ENCODE assay signal across 20 cellular contexts in genomic region chr6:81401970-81402690, GRCh38.
DNase-seq lines count a peak whose midpoint lies in the region; ATAC-seq and TF ChIP-seq lines count a peak whose summit lies in the region.
"Had no signal": no experiment of that assay in that cellular context is flagged by ENCODE, and none has a peak within 500 bp of the region (broad histone marks: within the 10 kb centered on the region; RNA-seq: fewer than 3 reads in every experiment).

No MANE protein-coding gene starts in this region.

- H3K27me3 Mint-ChIP-seq in CD8-positive, alpha-beta memory T cell: no peaks in the 10 kb centered on the region
- H3K27me3 Mint-ChIP-seq in activated naive CD8-positive, alpha-beta T cell treated with anti-CD3 and anti-CD28 coated beads for 36 hours: no peaks in the 10 kb centered on the region
- H3K27me3 Mint-ChIP-seq: T-helper 17 cell had no signal

- no peaks in the 10 kb centered on the region for H3K4me1 Mint-ChIP-seq in CD8-positive, alpha-beta memory T cell
- H3K4me1 Mint-ChIP-seq in activated naive CD8-positive, alpha-beta T cell treated with anti-CD3 and anti-CD28 coated beads for 36 hours: no peaks in the 10 kb centered on the region
- H3K4me1 Mint-ChIP-seq: T-helper 17 cell had no signal

- H3K4me2 ChIP-seq in IMR-90 (ENCODE audit: low read depth, low read length): no peak overlapping the region; the same call in 1 of the 2 replicates

- in situ Hi-C loops in IMR-90 (cut with MboI; ENCODE audit: low sequenced_read_pairs): no loop called here

- POLR2A ChIA-PET in IMR-90 (lab: Charles Lee; ENCODE audit: unreplicated experiment): no interaction called here
- POLR2A ChIA-PET in CD8-positive, alpha-beta memory T cell (lab: Charles Lee): no interaction called here

- H3K36me3 Mint-ChIP-seq in CD8-positive, alpha-beta memory T cell: no peaks in the 10 kb centered on the region
- no peaks in the 10 kb centered on the region for H3K36me3 Mint-ChIP-seq in activated naive CD8-positive, alpha-beta T cell treated with anti-CD3 and anti-CD28 coated beads for 36 hours

- no peaks in the 10 kb centered on the region; the same call in 1 of the 2 replicates for H3K4me1 ChIP-seq in IMR-90 (ENCODE audit: control insufficient read depth, insufficient read depth, low read length)
- no peaks in the 10 kb centered on the region for H3K4me1 ChIP-seq in CD8-positive, alpha-beta memory T cell (ENCODE audit: insufficient read depth, low read length)

- H3K9me3 ChIP-seq in IMR-90 (ENCODE audit: control insufficient read depth, insufficient read depth, low read length): no peaks in the 10 kb centered on the region
- H3K9me3 ChIP-seq in CD8-positive, alpha-beta memory T cell (ENCODE audit: low read length): no peaks in the 10 kb centered on the region

- H3K79me1 ChIP-seq in IMR-90 (ENCODE audit: low read depth in 1 of 2, low read length in 2 of 2): no peaks in the 10 kb centered on the region

- H3K4ac ChIP-seq in IMR-90 (ENCODE audit: low read depth, low read length): no peak overlapping the region

- H3K36me3 ChIP-seq in IMR-90 (ENCODE audit: control insufficient read depth, insufficient read depth, low read length): no peaks in the 10 kb centered on the region
- no peaks in the 10 kb centered on the region for H3K36me3 ChIP-seq in CD8-positive, alpha-beta memory T cell (ENCODE audit: insufficient read depth, low read length)
- H3K36me3 ChIP-seq: tibial nerve had no signal

- no peak overlapping the region for H3K23ac ChIP-seq in IMR-90 (ENCODE audit: low read depth, low read length)

- TF ChIP-seq POLR2A in IMR-90 (IDR thresholded peaks at IDR 0.05; ENCODE audit: low read depth, low read length): no peak

- H2AK5ac ChIP-seq in IMR-90 (ENCODE audit: low read depth, low read length): no peak overlapping the region; the same call in 1 of the 2 replicates

- peak overlapping the region; percentile 25; the same call in 1 of the 2 replicates for H3K18ac ChIP-seq in IMR-90 (ENCODE audit: low read depth, low read length)

- H2BK5ac ChIP-seq in IMR-90 (ENCODE audit: low read depth, low read length, poor library complexity, severe bottlenecking): no peak overlapping the region

- H3K27ac Mint-ChIP-seq in CD8-positive, alpha-beta memory T cell: no peak overlapping the region
- no peak overlapping the region for H3K27ac Mint-ChIP-seq in activated naive CD8-positive, alpha-beta T cell treated with anti-CD3 and anti-CD28 coated beads for 36 hours
- H3K27ac Mint-ChIP-seq: T-helper 17 cell had no signal

- H4K20me1 ChIP-seq in IMR-90 (ENCODE audit: insufficient read depth, low read length): no peaks in the 10 kb centered on the region

- H4K91ac ChIP-seq in IMR-90 (ENCODE audit: insufficient read depth, low read depth, low read length): no peak overlapping the region

- TF ChIP-seq CTCF in IMR-90 (conservative IDR thresholded peaks at IDR 0.05; ENCODE audit: low read depth, low read length): no peak
- TF ChIP-seq CTCF in coronary artery (IDR thresholded peaks at IDR 0.05): no peak
- TF ChIP-seq CTCF in retinal pigment epithelial cell (conservative IDR thresholded peaks at IDR 0.05; ENCODE audit: low read depth, low read length): no peak

- H3K9me1 ChIP-seq in IMR-90 (ENCODE audit: insufficient read depth, low read length): no peaks in the 10 kb centered on the region

- intact Hi-C loops in IMR-90 (cut with micrococcal nuclease): no loop called here

- WGBS in IMR-90 (ENCODE audit: extremely low coverage in 2 of 2, insufficient read length in 1 of 2), 2 experiments: no CpG with 5 or more reads among the region's 3 CpGs

- no peak for TF ChIP-seq RAD21 in IMR-90 (IDR thresholded peaks at IDR 0.05; ENCODE audit: low read length)

- H3K27ac ChIP-seq in IMR-90 (ENCODE audit: insufficient read depth, low read length): no peak overlapping the region
- H3K27ac ChIP-seq in coronary artery: peak overlapping the region; percentile 25 to 80
- no peak overlapping the region for H3K27ac ChIP-seq in caudate nucleus (ENCODE audit: low read depth, low read length)
- H3K27ac ChIP-seq in CD8-positive, alpha-beta memory T cell (ENCODE audit: low read depth, low read length): no peak overlapping the region
- H3K27ac ChIP-seq: C4-2B, dorsolateral prefrontal cortex had no signal

- H3K9me3 Mint-ChIP-seq in CD8-positive, alpha-beta memory T cell: peaks cover 2 to 10% (median 5%) of the 10 kb centered on the region in 5 donors
- H3K9me3 Mint-ChIP-seq in activated naive CD8-positive, alpha-beta T cell treated with anti-CD3 and anti-CD28 coated beads for 36 hours: peaks cover 4% of the 10 kb centered on the region

- dilution Hi-C loops in IMR-90 (cut with HindIII; ENCODE audit: low sequenced_read_pairs, unreplicated experiment): no loop called here

- H2BK120ac ChIP-seq in IMR-90 (ENCODE audit: low read depth, low read length): 0 out of 2 replicates have a peak overlapping the region, but pooled peaks have one; percentile 35

- BruUV-seq in IMR-90 (replicated peaks; lab: Mats Ljungman, UMichigan): no TSS peak

- no peak overlapping the region for H2BK15ac ChIP-seq in IMR-90 (ENCODE audit: low read depth, low read length)

- no peak overlapping the region for H3K56ac ChIP-seq in IMR-90 (ENCODE audit: extremely low read depth, insufficient read depth, low read length)

- DNase-seq in COLO829 (ENCODE audit: low spot score): peak; percentile 42
- DNase-seq in IMR-90: peak; percentile 52
- no peak for DNase-seq in coronary artery (ENCODE audit: low spot score)
- DNase-seq in retinal pigment epithelial cell (ENCODE audit: low read depth): peak; percentile 66
- DNase-seq in caudate nucleus (lab: John Stamatoyannopoulos, UW): no peak
- no peak for DNase-seq in CD8-positive, alpha-beta memory T cell
- no peak for DNase-seq in nucleus accumbens (lab: John Stamatoyannopoulos, UW)
- DNase-seq in activated naive CD8-positive, alpha-beta T cell treated with anti-CD3 and anti-CD28 coated beads for 36 hours: no peak
- DNase-seq: activated CD4-positive, CD25-positive, alpha-beta regulatory T cell; amygdala; DND-41; dorsolateral prefrontal cortex; mucosa of descending colon; NCI-H1417; NCI-H2227 treated with DMSO at 0.1 percent for 48 hours; occipital lobe; stimulated activated CD4-positive, alpha-beta T cell treated with anti-CD3 and anti-CD28 coated beads, Interleukin-4, amount 100 ng/mL, for 4 hours; T-helper 17 cell had no signal

- H4K5ac ChIP-seq in IMR-90 (ENCODE audit: low read depth, low read length): no peak overlapping the region

- CTCF ChIA-PET in IMR-90 (lab: Yijun Ruan, JAX): interaction anchor here (0.5 kb wide), 1 partner anchor 19 kb away, joined by 3 read pairs; no protein-coding TSS in a partner anchor
- CTCF ChIA-PET in CD8-positive, alpha-beta memory T cell (lab: Charles Lee): no interaction called here

- H3K9ac ChIP-seq in IMR-90 (ENCODE audit: low read depth, low read length): no peak overlapping the region

- H4K8ac ChIP-seq in IMR-90 (ENCODE audit: low read depth in 2 of 2, low read length in 2 of 2): no peak overlapping the region

- peak; percentile 56; the same call in 1 of the 2 replicates for ATAC-seq in IMR-90 (ENCODE audit: low read depth)
- ATAC-seq: mucosa of descending colon, T-helper 17 cell had no signal

- H3K4me3 ChIP-seq in IMR-90 (ENCODE audit: insufficient read depth, low read depth, low read length) (no peak overlapping the region), coronary artery (peak overlapping the region; percentile 13), retinal pigment epithelial cell (ENCODE audit: low read length) (no peak overlapping the region)
- no peak overlapping the region for H3K4me3 ChIP-seq in CD8-positive, alpha-beta memory T cell (ENCODE audit: low read length)
- H3K4me3 ChIP-seq: dorsolateral prefrontal cortex, mucosa of descending colon, tibial nerve had no signal

- H2AK9ac ChIP-seq in IMR-90 (replicated peaks; ENCODE audit: low read depth, low read length, poor library complexity): no peak overlapping the region

- H3K4me3 Mint-ChIP-seq in CD8-positive, alpha-beta memory T cell: no peak overlapping the region
- no peak overlapping the region for H3K4me3 Mint-ChIP-seq in activated naive CD8-positive, alpha-beta T cell treated with anti-CD3 and anti-CD28 coated beads for 36 hours
- H3K4me3 Mint-ChIP-seq: T-helper 17 cell had no signal

- no peaks in the 10 kb centered on the region for H3K27me3 ChIP-seq in IMR-90 (ENCODE audit: control insufficient read depth, insufficient read depth, low read length)
- H3K27me3 ChIP-seq in CD8-positive, alpha-beta memory T cell (ENCODE audit: insufficient read depth, low read length, poor library complexity, severe bottlenecking): no peaks in the 10 kb centered on the region
- H3K27me3 ChIP-seq: tibial nerve had no signal

- no peak overlapping the region for H2AFZ ChIP-seq in IMR-90 (replicated peaks; ENCODE audit: low read length, poor library complexity)

- no peak overlapping the region for H2BK20ac ChIP-seq in IMR-90 (ENCODE audit: low read depth, low read length)

- H3K14ac ChIP-seq in IMR-90 (replicated peaks; ENCODE audit: low read depth, low read length): no peak overlapping the region

TF ChIP-seq in IMR-90, 13 proteins besides CTCF, POLR2A, EP300 and RAD21:
- TF ChIP-seq MAFK (IDR thresholded peaks at IDR 0.05; ENCODE audit: low read depth, low read length) (no peak), MXI1 (IDR thresholded peaks at IDR 0.05; ENCODE audit: borderline replicate concordance, low read depth, low read length) (no peak), FOS (IDR thresholded peaks at IDR 0.05; ENCODE audit: low read depth, low read length) (peak; percentile 47; the same call in 1 of the 2 replicates), RFX5 (IDR thresholded peaks at IDR 0.05; ENCODE audit: low read depth, low read length) (no peak), MAZ (IDR thresholded peaks at IDR 0.05; ENCODE audit: borderline replicate concordance, low read depth, low read length) (no peak), SMC3 (IDR thresholded peaks at IDR 0.05; ENCODE audit: low read depth, low read length) (no peak), NFE2L2 (IDR thresholded peaks at IDR 0.05; ENCODE audit: low read depth, low read length) (no peak)
- TF ChIP-seq, protein P1, sequence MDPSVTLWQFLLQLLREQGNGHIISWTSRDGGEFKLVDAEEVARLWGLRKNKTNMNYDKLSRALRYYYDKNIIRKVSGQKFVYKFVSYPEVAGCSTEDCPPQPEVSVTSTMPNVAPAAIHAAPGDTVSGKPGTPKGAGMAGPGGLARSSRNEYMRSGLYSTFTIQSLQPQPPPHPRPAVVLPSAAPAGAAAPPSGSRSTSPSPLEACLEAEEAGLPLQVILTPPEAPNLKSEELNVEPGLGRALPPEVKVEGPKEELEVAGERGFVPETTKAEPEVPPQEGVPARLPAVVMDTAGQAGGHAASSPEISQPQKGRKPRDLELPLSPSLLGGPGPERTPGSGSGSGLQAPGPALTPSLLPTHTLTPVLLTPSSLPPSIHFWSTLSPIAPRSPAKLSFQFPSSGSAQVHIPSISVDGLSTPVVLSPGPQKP (IDR thresholded peaks at IDR 0.05; ENCODE audit: borderline replicate concordance, low read depth, low read length): no peak

Comparison
In these comparisons a context has a peak if more than half of its experiments do, and no peak if none do; other contexts are left out.
1. DNase-seq: peak in COLO829 (single experiment), IMR-90 (single experiment) and retinal pigment epithelial cell (single experiment); none in coronary artery (single experiment), caudate nucleus (0 of 61), CD8-positive, alpha-beta memory T cell (0 of 5), nucleus accumbens (0 of 56) and activated naive CD8-positive, alpha-beta T cell treated with anti-CD3 and anti-CD28 coated beads for 36 hours (single experiment).
2. H3K27ac ChIP-seq: peak in coronary artery (2 of 2); none in IMR-90 (single experiment), caudate nucleus (single experiment) and CD8-positive, alpha-beta memory T cell (single experiment).